13 cellular contexts compared by ENCODE assay signal in the genomic region with DNA sequence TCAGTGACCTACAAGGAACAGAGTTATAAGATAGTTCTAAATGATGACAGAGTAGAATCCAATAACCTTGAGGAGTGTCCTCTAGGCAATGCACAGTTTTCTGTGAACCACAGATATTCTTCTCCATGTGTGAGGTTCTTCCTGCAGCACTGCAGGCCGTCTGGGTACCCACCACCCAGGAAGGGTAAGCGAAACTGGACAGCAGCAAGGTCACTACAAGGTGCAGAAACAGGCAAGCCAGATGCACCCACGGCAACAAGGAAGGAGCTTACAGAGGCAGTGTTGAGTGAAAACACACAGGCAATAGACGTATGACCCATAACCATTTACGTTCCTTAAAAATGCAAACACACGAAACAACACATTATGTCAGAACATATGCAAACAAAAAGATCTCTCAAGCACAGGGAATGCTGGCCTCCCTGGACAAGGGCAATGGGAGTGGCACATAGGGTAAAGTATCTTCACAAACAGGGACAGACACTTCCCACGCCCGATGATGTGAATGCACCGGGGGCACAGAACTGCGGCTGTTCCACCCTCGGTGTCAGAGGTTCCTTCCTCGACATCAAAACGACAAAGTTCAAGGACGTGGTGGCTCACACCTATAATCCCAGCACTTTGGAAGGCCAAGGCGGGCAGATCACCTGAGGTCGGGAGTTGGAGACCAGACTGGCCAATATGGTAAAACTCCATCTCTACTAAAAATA.
"Had no signal": no experiment of that assay in that cellular context is flagged by ENCODE, and none has a peak within 500 bp of the region (broad histone marks: within the 10 kb centered on the region; RNA-seq: fewer than 3 reads in every experiment).

No MANE protein-coding gene starts in this region.

- DNase-seq: activated CD4-positive, alpha-beta T cell treated with anti-CD3 and anti-CD28 coated beads for 48 hours; activated T-cell treated with anti-CD3 and anti-CD28 coated beads for 4 hours; amygdala; brain microvascular endothelial cell; psoas muscle; stimulated activated CD4-positive, alpha-beta T cell treated with anti-CD3 and anti-CD28 coated beads, Interleukin-4, amount 100 ng/mL, for 1 hour; stimulated activated CD8-positive, alpha-beta memory T cell treated with anti-CD3 and anti-CD28 coated beads, Interleukin-4, amount 100 ng/mL, for 48 hours; testis had no signal

- H3K27me3 ChIP-seq: brain microvascular endothelial cell, esophagus muscularis mucosa, testis had no signal

- ATAC-seq: naive thymus-derived CD8-positive, alpha-beta T cell; psoas muscle had no signal

- FAIRE-seq: endometrium, keratinocyte had no signal

- H3K36me3 ChIP-seq: brain microvascular endothelial cell, esophagus muscularis mucosa had no signal

- H3K27ac ChIP-seq: brain microvascular endothelial cell, esophagus muscularis mucosa, psoas muscle, testis had no signal

- H3K4me3 ChIP-seq: esophagus muscularis mucosa, lung, psoas muscle, testis had no signal

- H3K9me3 ChIP-seq: esophagus muscularis mucosa, psoas muscle, testis had no signal

- H3K4me1 ChIP-seq: psoas muscle, testis had no signal
